18 cellular contexts compared by ENCODE assay signal in the genomic region with DNA sequence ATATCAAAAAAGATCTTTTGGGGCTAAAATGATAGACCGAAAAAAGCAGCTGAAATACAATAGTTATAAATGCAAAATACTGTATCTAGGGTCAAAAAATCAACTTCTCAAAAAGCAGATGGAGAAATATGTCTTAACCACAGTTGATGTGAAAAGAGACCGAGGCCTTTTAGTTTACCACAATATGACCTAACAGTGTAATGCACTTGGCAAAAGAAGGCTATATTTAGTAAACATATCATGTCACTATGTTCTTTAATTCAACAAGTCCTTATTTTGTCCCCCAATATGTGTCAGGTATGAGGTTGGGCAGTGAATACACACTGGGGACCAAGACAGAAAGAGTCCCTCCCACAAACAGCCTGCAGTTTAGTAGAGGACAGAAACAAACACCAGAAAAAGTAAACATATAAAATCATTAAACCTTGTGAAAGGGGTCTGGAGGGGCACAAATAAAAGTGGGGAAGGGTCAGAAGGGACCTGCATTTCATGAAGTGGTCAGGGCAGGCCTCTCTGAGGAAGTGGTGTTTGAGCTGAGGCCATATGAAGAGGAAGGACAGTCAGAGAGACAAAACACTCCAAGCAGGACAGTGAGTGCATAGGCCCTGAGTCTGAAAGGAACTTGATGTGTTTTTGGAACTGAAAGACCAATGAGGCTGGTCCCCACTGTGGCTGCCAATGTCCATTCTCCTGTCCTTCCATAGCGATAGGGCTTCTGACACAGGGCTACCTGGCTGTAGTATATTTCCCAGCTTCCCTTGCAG. TPM values are rescaled to one million over a fixed set of nuclear protein-coding genes. Genes with fewer than 3 reads are reported as not detected.
DNase-seq lines count a peak whose midpoint lies in the region; ATAC-seq, FAIRE-seq and TF ChIP-seq lines count a peak whose summit lies in the region.
"Had no signal": no experiment of that assay in that cellular context is flagged by ENCODE, and none has a peak within 500 bp of the region (broad histone marks: within the 10 kb centered on the region; RNA-seq: fewer than 3 reads in every experiment).

No MANE protein-coding gene starts in this region.

- intact Hi-C loops in activated CD4-positive, alpha-beta T cell treated with anti-CD3 and anti-CD28 coated beads, Interleukin-2, amount 10 ng/mL, durations not matched to agents 24 days and 14 days (cut with micrococcal nuclease), result loop anchor here (10.0 kb wide), 1 partner anchor 232 kb away; the partner anchor contains the start of gene MTFP1
- intact Hi-C loops in activated CD4-positive, alpha-beta T cell treated with anti-CD3 and anti-CD28 coated beads for 36 hours (cut with DNase I, micrococcal nuclease), result no loop called here

- H3K4me3 Mint-ChIP-seq in activated CD4-positive, alpha-beta T cell treated with anti-CD3 and anti-CD28 coated beads, Interleukin-2, amount 10 ng/mL, durations not matched to agents 24 days and 14 days, result no peak overlapping the region
- H3K4me3 Mint-ChIP-seq in activated CD4-positive, alpha-beta T cell treated with anti-CD3 and anti-CD28 coated beads for 36 hours, result no peak overlapping the region
- no peak overlapping the region for H3K4me3 Mint-ChIP-seq in astrocyte (ENCODE audit: unreplicated experiment)
- H3K4me3 Mint-ChIP-seq: stimulated activated naive CD8-positive, alpha-beta T cell treated with anti-CD3 and anti-CD28 coated beads, Interleukin-15, amount 100 ng/mL, for 72 hours had no signal

- TF ChIP-seq CTCF in astrocyte (IDR thresholded peaks at IDR 0.05; ENCODE audit: insufficient read depth, low read depth, low read length) (no peak), neutrophil (IDR thresholded peaks at IDR 0.05) (no peak)

- H3K27ac Mint-ChIP-seq in activated CD4-positive, alpha-beta T cell treated with anti-CD3 and anti-CD28 coated beads, Interleukin-2, amount 10 ng/mL, durations not matched to agents 24 days and 14 days, result peak overlapping the region; percentile 88
- H3K27ac Mint-ChIP-seq in activated CD4-positive, alpha-beta T cell treated with anti-CD3 and anti-CD28 coated beads for 36 hours, result no peak overlapping the region
- H3K27ac Mint-ChIP-seq in astrocyte (ENCODE audit: unreplicated experiment), result peak overlapping the region; percentile 72

- no peaks in the 10 kb centered on the region for H3K9me3 ChIP-seq in astrocyte (ENCODE audit: insufficient read depth, low read depth, low read length)
- H3K9me3 ChIP-seq in neutrophil, result no peaks in the 10 kb centered on the region
- H3K9me3 ChIP-seq: gastrocnemius medialis, left ventricle myocardium inferior, prostate gland had no signal

- CTCF ChIA-PET in activated CD4-positive, alpha-beta T cell treated with anti-CD3 and anti-CD28 coated beads for 36 hours (lab: Charles Lee), result no interaction called here

- FAIRE-seq in astrocyte (lab: Jason Lieb, UNC), result no peak
- FAIRE-seq: urothelium cell line had no signal

- peaks cover 19% of the 10 kb centered on the region for H3K9me3 Mint-ChIP-seq in activated CD4-positive, alpha-beta T cell treated with anti-CD3 and anti-CD28 coated beads, Interleukin-2, amount 10 ng/mL, durations not matched to agents 24 days and 14 days
- no peaks in the 10 kb centered on the region for H3K9me3 Mint-ChIP-seq in activated CD4-positive, alpha-beta T cell treated with anti-CD3 and anti-CD28 coated beads for 36 hours (ENCODE audit: low read depth)
- no peaks in the 10 kb centered on the region for H3K9me3 Mint-ChIP-seq in astrocyte (ENCODE audit: unreplicated experiment)
- H3K9me3 Mint-ChIP-seq: IgD-negative memory B cell had no signal

- H3K9ac ChIP-seq in astrocyte (ENCODE audit: low read length), result no peak overlapping the region

- POLR2A ChIA-PET in activated CD4-positive, alpha-beta T cell treated with anti-CD3 and anti-CD28 coated beads for 36 hours (lab: Charles Lee), result no interaction called here

- H2AFZ ChIP-seq in astrocyte (ENCODE audit: low read depth, low read length), result no peak overlapping the region

- H3K4me3 ChIP-seq in astrocyte (ENCODE audit: insufficient read depth, low read depth, low read length), result no peak overlapping the region
- peak overlapping the region in 1 of 2 experiments; percentile 31 for H3K4me3 ChIP-seq in neutrophil (ENCODE audit: low read depth in 1 of 2, low read length in 1 of 2)
- H3K4me3 ChIP-seq: gastrocnemius medialis, left ventricle myocardium inferior, prostate gland had no signal

- H3K79me2 ChIP-seq in astrocyte (ENCODE audit: insufficient read depth, low read length), result no peaks in the 10 kb centered on the region

- H3K4me2 ChIP-seq in astrocyte (ENCODE audit: low read length), result no peak overlapping the region

- DNase-seq in activated CD4-positive, alpha-beta T cell treated with anti-CD3 and anti-CD28 coated beads, Interleukin-2, amount 10 ng/mL, durations not matched to agents 24 days and 14 days, result no peak
- DNase-seq in activated CD4-positive, alpha-beta T cell treated with anti-CD3 and anti-CD28 coated beads for 36 hours, result no peak
- DNase-seq in MV-4-11 (lab: John Stamatoyannopoulos, UW), result peak; percentile 82
- no peak for DNase-seq in astrocyte (ENCODE audit: low read depth)
- DNase-seq in globus pallidus (ENCODE audit: low spot score), result no peak
- no peak for DNase-seq in Kasumi-1 (lab: John Stamatoyannopoulos, UW)
- DNase-seq: activated CD4-positive, alpha-beta T cell treated with anti-CD3 and anti-CD28 coated beads for 48 hours; anterior cingulate cortex; gastrocnemius medialis; left ventricle myocardium inferior; NCI-H2171 treated with DMSO at 0.1 percent for 48 hours; SHP77; stimulated activated naive CD8-positive, alpha-beta T cell treated with anti-CD3 and anti-CD28 coated beads, Interleukin-15, amount 100 ng/mL, for 72 hours had no signal

- H3K36me3 ChIP-seq in astrocyte (ENCODE audit: insufficient read depth, low read length), result no peaks in the 10 kb centered on the region
- H3K36me3 ChIP-seq in neutrophil, result no peaks in the 10 kb centered on the region
- H3K36me3 ChIP-seq: gastrocnemius medialis, left ventricle myocardium inferior, prostate gland had no signal

- H3K4me1 ChIP-seq in astrocyte (ENCODE audit: insufficient read depth, low read length) (peaks cover 43% of the 10 kb centered on the region), neutrophil (ENCODE audit: control insufficient read depth in 1 of 2, insufficient read depth in 1 of 2, low read depth in 1 of 2, low read length in 1 of 2) (peaks cover 96 to 99% of the 10 kb centered on the region in 2 experiments)

- H3K27me3 Mint-ChIP-seq in activated CD4-positive, alpha-beta T cell treated with anti-CD3 and anti-CD28 coated beads, Interleukin-2, amount 10 ng/mL, durations not matched to agents 24 days and 14 days, result no peaks in the 10 kb centered on the region
- H3K27me3 Mint-ChIP-seq in activated CD4-positive, alpha-beta T cell treated with anti-CD3 and anti-CD28 coated beads for 36 hours, result peaks cover 2% of the 10 kb centered on the region
- no peaks in the 10 kb centered on the region for H3K27me3 Mint-ChIP-seq in astrocyte (ENCODE audit: low read depth, unreplicated experiment)
- H3K27me3 Mint-ChIP-seq: stimulated activated naive CD8-positive, alpha-beta T cell treated with anti-CD3 and anti-CD28 coated beads, Interleukin-15, amount 100 ng/mL, for 72 hours had no signal

- peaks cover 84% of the 10 kb centered on the region for H3K4me1 Mint-ChIP-seq in activated CD4-positive, alpha-beta T cell treated with anti-CD3 and anti-CD28 coated beads, Interleukin-2, amount 10 ng/mL, durations not matched to agents 24 days and 14 days
- peaks cover 66% of the 10 kb centered on the region for H3K4me1 Mint-ChIP-seq in activated CD4-positive, alpha-beta T cell treated with anti-CD3 and anti-CD28 coated beads for 36 hours
- H3K4me1 Mint-ChIP-seq in astrocyte (ENCODE audit: low read depth, unreplicated experiment), result peaks cover 68% of the 10 kb centered on the region

- ATAC-seq in activated CD4-positive, alpha-beta T cell treated with anti-CD3 and anti-CD28 coated beads for 36 hours, result no peak
- no peak for ATAC-seq in HG02763 (IDR thresholded peaks at IDR 0.05; ENCODE audit: unreplicated experiment)
- ATAC-seq: gastrocnemius medialis; stimulated activated naive CD8-positive, alpha-beta T cell treated with anti-CD3 and anti-CD28 coated beads, Interleukin-15, amount 100 ng/mL, for 72 hours had no signal

- H3K27me3 ChIP-seq in astrocyte (ENCODE audit: insufficient read depth, low read length), result no peaks in the 10 kb centered on the region
- no peaks in the 10 kb centered on the region for H3K27me3 ChIP-seq in neutrophil

- peaks cover 15% of the 10 kb centered on the region for H3K36me3 Mint-ChIP-seq in activated CD4-positive, alpha-beta T cell treated with anti-CD3 and anti-CD28 coated beads, Interleukin-2, amount 10 ng/mL, durations not matched to agents 24 days and 14 days (ENCODE audit: low read depth)
- no peaks in the 10 kb centered on the region for H3K36me3 Mint-ChIP-seq in activated CD4-positive, alpha-beta T cell treated with anti-CD3 and anti-CD28 coated beads for 36 hours (ENCODE audit: low read depth)
- H3K36me3 Mint-ChIP-seq in astrocyte (ENCODE audit: low read depth, unreplicated experiment), result no peaks in the 10 kb centered on the region
- H3K36me3 Mint-ChIP-seq: IgD-negative memory B cell had no signal

- H4K20me1 ChIP-seq in astrocyte (ENCODE audit: insufficient read depth, low read length), result no peaks in the 10 kb centered on the region

- H3K27ac ChIP-seq in astrocyte (ENCODE audit: low read depth, low read length), result no peak overlapping the region
- peak overlapping the region; percentile 96 for H3K27ac ChIP-seq in neutrophil
- H3K27ac ChIP-seq: gastrocnemius medialis, left ventricle myocardium inferior, prostate gland had no signal

RNA-seq across cellular contexts. Expression of gene LIF, which starts 53.3 kb away (rescaled TPM):
- 509 and 511 TPM in 2 replicates for total RNA-seq in activated CD4-positive, alpha-beta T cell treated with anti-CD3 and anti-CD28 coated beads, Interleukin-2, amount 10 ng/mL, durations not matched to agents 24 days and 14 days
- 100 to 1,000 TPM in 1 of 2 experiments, 10 to 100 TPM in 1; 77.3 to 105 TPM for total RNA-seq in activated CD4-positive, alpha-beta T cell treated with anti-CD3 and anti-CD28 coated beads for 36 hours
- 63.3 and 100 TPM in 2 replicates for total RNA-seq in astrocyte
- total RNA-seq: gastrocnemius medialis had no signal
